12 cellular contexts compared by ENCODE assay signal in genomic region chr14:75275598-75275997, GRCh38. TPM values are rescaled to one million over a fixed set of nuclear protein-coding genes. Genes with fewer than 3 reads are reported as not detected.
A peak's percentile ranks its signal among the peaks of the same experiment; 100 is the strongest.
DNase-seq lines count a peak whose midpoint lies in the region; ATAC-seq and TF ChIP-seq lines count a peak whose summit lies in the region.
"Had no signal": no experiment of that assay in that cellular context is flagged by ENCODE, and none has a peak within 500 bp of the region (broad histone marks: within the 10 kb centered on the region; RNA-seq: fewer than 3 reads in every experiment).

No MANE protein-coding gene starts in this region.

- no peak overlapping the region for H3K9ac ChIP-seq in rectal smooth muscle tissue (ENCODE audit: low read length)

- H3K4me3 ChIP-seq in right atrium auricular region (no peak overlapping the region), rectal smooth muscle tissue (ENCODE audit: low read length) (no peak overlapping the region)

- TF ChIP-seq CTCF in right atrium auricular region (IDR thresholded peaks at IDR 0.05) = no peak

- peaks cover 0 to 12% (median 5%) of the 10 kb centered on the region in 3 donors for H3K36me3 Mint-ChIP-seq in immature natural killer cell
- peaks cover 19% of the 10 kb centered on the region for H3K36me3 Mint-ChIP-seq in activated T-cell treated with anti-CD3 and anti-CD28 coated beads, Interleukin-2, amount 50 U/mL, for 24 hours (ENCODE audit: low read depth)
- H3K36me3 Mint-ChIP-seq: activated CD8-positive, alpha-beta memory T cell treated with anti-CD3 and anti-CD28 coated beads, Interleukin-2, amount 10 ng/mL, durations not matched to agents 7 days and 5 days had no signal

- peak overlapping the region; percentile 99 to 100 for H3K27ac ChIP-seq in right atrium auricular region
- peak overlapping the region; percentile 99 for H3K27ac ChIP-seq in rectal smooth muscle tissue (ENCODE audit: low read depth, low read length)

- no peaks in the 10 kb centered on the region for H3K9me3 ChIP-seq in right atrium auricular region

- peak overlapping the region; percentile 90 to 98 (median 96) for H3K27ac Mint-ChIP-seq in immature natural killer cell
- no peak overlapping the region for H3K27ac Mint-ChIP-seq in activated T-cell treated with anti-CD3 and anti-CD28 coated beads, Interleukin-2, amount 50 U/mL, for 24 hours
- H3K27ac Mint-ChIP-seq: activated CD8-positive, alpha-beta memory T cell treated with anti-CD3 and anti-CD28 coated beads, Interleukin-2, amount 10 ng/mL, durations not matched to agents 7 days and 5 days; activated naive CD8-positive, alpha-beta T cell treated with anti-CD3 and anti-CD28 coated beads for 36 hours had no signal

- intact Hi-C loops in cardiac septum (cut with DNase I) = loop anchor here (5.0 kb wide), 1 partner anchor 128 kb away; no protein-coding TSS in a partner anchor
- intact Hi-C loops in left colon (cut with DNase I, micrococcal nuclease) = no loop called here

- peaks cover 0 to 4% (median 0%) of the 10 kb centered on the region in 6 donors for H3K9me3 Mint-ChIP-seq in immature natural killer cell
- no peaks in the 10 kb centered on the region for H3K9me3 Mint-ChIP-seq in activated T-cell treated with anti-CD3 and anti-CD28 coated beads, Interleukin-2, amount 50 U/mL, for 24 hours
- H3K9me3 Mint-ChIP-seq: activated naive CD8-positive, alpha-beta T cell treated with anti-CD3 and anti-CD28 coated beads for 36 hours had no signal

- ATAC-seq in left colon = no peak
- no peak for ATAC-seq in GM19463 (IDR thresholded peaks at IDR 0.05; ENCODE audit: unreplicated experiment)
- ATAC-seq: activated CD8-positive, alpha-beta memory T cell treated with anti-CD3 and anti-CD28 coated beads, Interleukin-2, amount 10 ng/mL, durations not matched to agents 7 days and 5 days had no signal

- DNase-seq in right atrium auricular region (ENCODE audit: low spot score) (no peak), cardiac septum (ENCODE audit: low spot score) (no peak), immature natural killer cell (no peak), middle frontal gyrus (ENCODE audit: extremely low spot score, low spot score) (no peak), left colon (no peak)
- DNase-seq in activated T-cell treated with anti-CD3 and anti-CD28 coated beads, Interleukin-2, amount 50 U/mL, for 24 hours = no peak
- DNase-seq: activated CD8-positive, alpha-beta memory T cell treated with anti-CD3 and anti-CD28 coated beads, Interleukin-2, amount 10 ng/mL, durations not matched to agents 7 days and 5 days; activated naive CD8-positive, alpha-beta T cell treated with anti-CD3 and anti-CD28 coated beads for 36 hours; DMS53; NK-92 treated with Interleukin-12 subunit alpha and Interleukin-12 subunit beta, amount 100 ng/mL, for 24 hours had no signal

- H3K4me3 Mint-ChIP-seq in immature natural killer cell = peak overlapping the region; percentile 23 to 70 (median 65)
- no peak overlapping the region for H3K4me3 Mint-ChIP-seq in activated T-cell treated with anti-CD3 and anti-CD28 coated beads, Interleukin-2, amount 50 U/mL, for 24 hours
- H3K4me3 Mint-ChIP-seq: activated CD8-positive, alpha-beta memory T cell treated with anti-CD3 and anti-CD28 coated beads, Interleukin-2, amount 10 ng/mL, durations not matched to agents 7 days and 5 days; activated naive CD8-positive, alpha-beta T cell treated with anti-CD3 and anti-CD28 coated beads for 36 hours had no signal

- H3K4me1 Mint-ChIP-seq in immature natural killer cell = peaks cover 59 to 69% of the 10 kb centered on the region in 2 donors
- H3K4me1 Mint-ChIP-seq in activated T-cell treated with anti-CD3 and anti-CD28 coated beads, Interleukin-2, amount 50 U/mL, for 24 hours (ENCODE audit: low read depth) = peaks cover 49% of the 10 kb centered on the region

- peaks cover 51 to 54% (median 53%) of the 10 kb centered on the region in 3 donors for H3K27me3 Mint-ChIP-seq in immature natural killer cell (ENCODE audit: low read depth in 3 of 3)
- peaks cover 44% of the 10 kb centered on the region for H3K27me3 Mint-ChIP-seq in activated T-cell treated with anti-CD3 and anti-CD28 coated beads, Interleukin-2, amount 50 U/mL, for 24 hours

- H3K4me1 ChIP-seq in right atrium auricular region (peaks cover 2 to 43% of the 10 kb centered on the region in 2 donors), rectal smooth muscle tissue (ENCODE audit: control insufficient read depth, insufficient read depth, low read length) (peaks cover 20% of the 10 kb centered on the region)

- peaks cover 19% of the 10 kb centered on the region for H3K36me3 ChIP-seq in right atrium auricular region
- H3K36me3 ChIP-seq in rectal smooth muscle tissue (ENCODE audit: control insufficient read depth, insufficient read depth, low read length) = peaks cover 8% of the 10 kb centered on the region

- H3K27me3 ChIP-seq in right atrium auricular region (no peaks in the 10 kb centered on the region), rectal smooth muscle tissue (ENCODE audit: control insufficient read depth, insufficient read depth, low read length) (no peaks in the 10 kb centered on the region)

RNA-seq across cellular contexts. Expression of gene FOS, which starts 3.0 kb away (rescaled TPM):
- 100 to 1,000 TPM; 232 to 555 TPM for total RNA-seq in right atrium auricular region
- total RNA-seq in cardiac septum = 25.8 TPM
- 100 to 1,000 TPM; 525 to 765 (median 608) TPM for polyA plus RNA-seq in immature natural killer cell
- 100 to 1,000 TPM; 220 to 877 TPM for total RNA-seq in left colon
